ENCODE assay signal across 9 cellular contexts in genomic region chr14:53295985-53296582, GRCh38.
A peak's percentile ranks its signal among the peaks of the same experiment; 100 is the strongest.
DNase-seq lines count a peak whose midpoint lies in the region; ATAC-seq, FAIRE-seq and TF ChIP-seq lines count a peak whose summit lies in the region.
"Had no signal": no experiment of that assay in that cellular context is flagged by ENCODE, and none has a peak within 500 bp of the region (broad histone marks: within the 10 kb centered on the region; RNA-seq: fewer than 3 reads in every experiment).

No MANE protein-coding gene starts in this region.

- no peaks in the 10 kb centered on the region for H3K27me3 ChIP-seq in vagina

- no peaks in the 10 kb centered on the region for H3K36me3 ChIP-seq in vagina

- in situ Hi-C loops in astrocyte of the spinal cord (cut with HindIII; ENCODE audit: low sequenced_read_pairs): no loop called here

- no peak for TF ChIP-seq EP300 in A549 (IDR thresholded peaks at IDR 0.05)

- 53% methylated on average over 9 of the region's 9 CpGs for WGBS in A549 (ENCODE audit: missing lambda C conversion rate)

- H3K4me1 ChIP-seq in A549: no peaks in the 10 kb centered on the region
- no peaks in the 10 kb centered on the region for H3K4me1 ChIP-seq in vagina

- TF ChIP-seq CTCF in A549 (IDR thresholded peaks at IDR 0.05): peak; percentile 85
- TF ChIP-seq CTCF in astrocyte of the spinal cord (IDR thresholded peaks at IDR 0.05; ENCODE audit: low read depth, low read length): no peak
- TF ChIP-seq CTCF in vagina (IDR thresholded peaks at IDR 0.05): peak; percentile 45 to 65 (median 56)

- H3K27ac ChIP-seq in A549: no peak overlapping the region
- H3K27ac ChIP-seq in vagina: no peak overlapping the region
- H3K27ac ChIP-seq: epithelial cell of prostate had no signal

- CTCF ChIA-PET in A549 (lab: Yijun Ruan, JAX): interaction anchor here (0.6 to 6.8 kb wide), 26 partner anchors 10 to 1066 kb away, joined by 3 to 77 read pairs (median 4); no protein-coding TSS in a partner anchor

- TF ChIP-seq POLR2A in A549 (IDR thresholded peaks at IDR 0.05; ENCODE audit: low read length) (no peak), vagina (IDR thresholded peaks at IDR 0.05) (no peak)

- H3K4me2 ChIP-seq in A549: no peak overlapping the region

- H3K9me3 ChIP-seq in A549 (no peaks in the 10 kb centered on the region), vagina (no peaks in the 10 kb centered on the region)

- no peak overlapping the region for H3K4me3 ChIP-seq in A549
- no peak overlapping the region for H3K4me3 ChIP-seq in astrocyte of the spinal cord (ENCODE audit: low read depth, low read length)
- no peak overlapping the region for H3K4me3 ChIP-seq in vagina

- intact Hi-C loops in vagina (cut with DNase I): no loop called here

- FAIRE-seq in A549 (lab: Jason Lieb, UNC): no peak

- ATAC-seq in A549: peak in 1 of 2 experiments; percentile 50; a peak in 1 of 6 replicates
- ATAC-seq in HG02642 (IDR thresholded peaks at IDR 0.05; ENCODE audit: poor library complexity, unreplicated experiment): no peak

- peak; percentile 30 to 44; a peak in 4 of 5 replicates for TF ChIP-seq RAD21 in A549 (conservative IDR thresholded peaks at IDR 0.05 in 1 of 2, IDR thresholded peaks at IDR 0.05 in 1 of 2)

- POLR2A ChIA-PET in A549 (lab: Yijun Ruan, JAX): interaction anchor here (0.5 kb wide), 1 partner anchor 1308 kb away, joined by 4 read pairs; no protein-coding TSS in a partner anchor

- DNase-seq in A549 (ENCODE audit: low read depth in 1 of 2, low spot score in 1 of 2) (peak; percentile 9 to 39), DMS53 treated with DMSO at 0.1 percent for 48 hours (lab: John Stamatoyannopoulos, UW; ENCODE audit: unreplicated experiment) (peak; percentile 3), NCI-H1048 (lab: John Stamatoyannopoulos, UW) (peak; percentile 10), astrocyte of the spinal cord (ENCODE audit: low read depth, low spot score) (peak; percentile 45), kidney glomerular epithelial cell (lab: John Stamatoyannopoulos, UW) (peak; percentile 44), vagina (ENCODE audit: extremely low spot score in 2 of 2) (no peak), HPDE6-E6E7 (ENCODE audit: extremely low spot score) (no peak)

TF ChIP-seq in A549, 52 proteins besides CTCF, POLR2A, EP300 and RAD21:
- TF ChIP-seq SMC3 (IDR thresholded peaks at IDR 0.05) (peak; percentile 64), FOXS1 (CRISPR knock-in tag; IDR thresholded peaks at IDR 0.05) (no peak)

Comparison
In these comparisons a context has a peak if more than half of its experiments do, and no peak if none do; other contexts are left out.
1. DNase-seq: peak in A549 (2 of 2), DMS53 treated with DMSO at 0.1 percent for 48 hours (single experiment), NCI-H1048 (single experiment), astrocyte of the spinal cord (single experiment) and kidney glomerular epithelial cell (single experiment); none in vagina (0 of 2) and HPDE6-E6E7 (single experiment).